1 cellular context compared by ENCODE assay signal in genomic region chr1:32626176-32626575, GRCh38.
TF ChIP-seq lines count a peak whose summit lies in the region.

No MANE protein-coding gene starts in this region.

TF ChIP-seq in HepG2, 621 proteins besides CTCF, POLR2A, EP300 and RAD21:
- TF ChIP-seq SYNCRIP (IDR thresholded peaks at IDR 0.05; ENCODE audit: insufficient read depth, low read depth, low read length) = no peak
- no peak for TF ChIP-seq RARG (CRISPR knock-in tag; IDR thresholded peaks at IDR 0.05; ENCODE audit: low read depth)
- no peak for TF ChIP-seq GPN1 (CRISPR knock-in tag; IDR thresholded peaks at IDR 0.05; ENCODE audit: borderline replicate concordance)
- no peak for TF ChIP-seq SOX6 (IDR thresholded peaks at IDR 0.05)
- no peak for TF ChIP-seq SOX6 (CRISPR knock-in tag; IDR thresholded peaks at IDR 0.05)
- TF ChIP-seq EZH2 (conservative IDR thresholded peaks at IDR 0.05; ENCODE audit: low read depth, low read length) = no peak
- no peak for TF ChIP-seq SMARCC2 (IDR thresholded peaks at IDR 0.05)
- 0 out of 2 replicates have a peak, but pooled peaks have one; percentile 8 for TF ChIP-seq ATF7 (IDR thresholded peaks at IDR 0.05)
- no peak for TF ChIP-seq ATF7 (CRISPR knock-in tag; IDR thresholded peaks at IDR 0.05)
- no peak for TF ChIP-seq SMARCE1 (IDR thresholded peaks at IDR 0.05; ENCODE audit: borderline replicate concordance)
- no peak for TF ChIP-seq ZNF235 (CRISPR knock-in tag; IDR thresholded peaks at IDR 0.05; ENCODE audit: borderline replicate concordance)
- TF ChIP-seq ZSCAN20 (CRISPR knock-in tag; IDR thresholded peaks at IDR 0.05; ENCODE audit: borderline replicate concordance) = no peak
- no peak for TF ChIP-seq ZNF501 (CRISPR knock-in tag; IDR thresholded peaks at IDR 0.05)
- TF ChIP-seq ZNF615 (CRISPR knock-in tag; IDR thresholded peaks at IDR 0.05; ENCODE audit: borderline replicate concordance) = no peak
- no peak for TF ChIP-seq SNAPC5 (CRISPR knock-in tag; IDR thresholded peaks at IDR 0.05; ENCODE audit: borderline replicate concordance)
- TF ChIP-seq FOXA1 (IDR thresholded peaks at IDR 0.05) = no peak
- TF ChIP-seq FOXA1 (CRISPR knock-in tag; IDR thresholded peaks at IDR 0.05) = peak; percentile 31; the same call in 1 of the 2 replicates
- TF ChIP-seq ZNF562 (CRISPR knock-in tag; IDR thresholded peaks at IDR 0.05; ENCODE audit: borderline replicate concordance) = no peak
- no peak for TF ChIP-seq ZFP37 (CRISPR knock-in tag; IDR thresholded peaks at IDR 0.05; ENCODE audit: borderline replicate concordance)
- TF ChIP-seq TARDBP (CRISPR knock-in tag; IDR thresholded peaks at IDR 0.05) = no peak
TF ChIP-seq in HepG2: peak in this region for 2.
